In genomic region chr7:157992511-157993160, GRCh38 we compare ENCODE assay signal across 12 cellular contexts.
DNase-seq lines count a peak whose midpoint lies in the region; ATAC-seq, FAIRE-seq and TF ChIP-seq lines count a peak whose summit lies in the region.
"Had no signal": no experiment of that assay in that cellular context is flagged by ENCODE, and none has a peak within 500 bp of the region (broad histone marks: within the 10 kb centered on the region; RNA-seq: fewer than 3 reads in every experiment).

No MANE protein-coding gene starts in this region.

- WGBS in mesenchymal stem cell = 86% methylated on average over 17 of the region's 17 CpGs

- no peak for FAIRE-seq in kidney (lab: Jason Lieb, UNC)
- FAIRE-seq: H1 had no signal

- H3K36me3 ChIP-seq in BLaER1 treated with 17β-estradiol and CSF1 and Interleukin-3, amounts not matched to agents 10 nM and 100 nM = no peaks in the 10 kb centered on the region
- H3K36me3 ChIP-seq in kidney (ENCODE audit: control insufficient read depth in 1 of 2, insufficient read depth in 2 of 2, low read length in 2 of 2) (no peaks in the 10 kb centered on the region), osteoblast (ENCODE audit: insufficient read depth, low read length) (no peaks in the 10 kb centered on the region), mesenchymal stem cell (ENCODE audit: control insufficient read depth in 1 of 2, insufficient read depth in 2 of 2, low read depth in 1 of 2, low read length in 2 of 2) (no peaks in the 10 kb centered on the region)
- H3K36me3 ChIP-seq: HAP-1 had no signal

- no peak overlapping the region for H2AFZ ChIP-seq in osteoblast (ENCODE audit: low read length)
- no peak overlapping the region for H2AFZ ChIP-seq in mesenchymal stem cell (ENCODE audit: low read depth, low read length)

- H3K18ac ChIP-seq in mesenchymal stem cell (ENCODE audit: low read depth in 1 of 2, low read length in 2 of 2) = no peak overlapping the region

- no peak overlapping the region for H3K27ac ChIP-seq in BLaER1 treated with 17β-estradiol and CSF1 and Interleukin-3, amounts not matched to agents 10 nM and 100 nM
- H3K27ac ChIP-seq in kidney (ENCODE audit: low read depth in 2 of 2, low read length in 2 of 2) = no peak overlapping the region
- no peak overlapping the region for H3K27ac ChIP-seq in osteoblast (ENCODE audit: low read depth, low read length)
- no peak overlapping the region for H3K27ac ChIP-seq in mesenchymal stem cell (ENCODE audit: low read length, poor library complexity, severe bottlenecking)
- H3K27ac ChIP-seq: C4-2B had no signal

- no peak overlapping the region for H3K14ac ChIP-seq in mesenchymal stem cell (ENCODE audit: low read length in 2 of 2)

- DNase-seq in kidney = peak; percentile 56
- DNase-seq in osteoblast (ENCODE audit: insufficient read length, low spot score, missing footprints) = peak; percentile 77
- no peak for DNase-seq in HPDE6-E6E7 (ENCODE audit: extremely low spot score)
- no peak for DNase-seq in mesenchymal stem cell
- DNase-seq: CD4-positive, alpha-beta memory T cell; DMS79 treated with DMSO at 0.1 percent for 48 hours; GF-D8 had no signal

- H3K9me3 ChIP-seq in BLaER1 treated with 17β-estradiol and CSF1 and Interleukin-3, amounts not matched to agents 10 nM and 100 nM (replicated peaks in 1 of 11) = peaks cover 0 to 7% (median 4%) of the 10 kb centered on the region in 11 experiments; a peak in 6 of 22 replicates
- peaks cover 4 to 6% of the 10 kb centered on the region in 2 donors for H3K9me3 ChIP-seq in kidney (ENCODE audit: control insufficient read depth in 1 of 2, low read length in 2 of 2)
- no peaks in the 10 kb centered on the region for H3K9me3 ChIP-seq in osteoblast (ENCODE audit: low read depth, low read length)
- H3K9me3 ChIP-seq in mesenchymal stem cell (ENCODE audit: control insufficient read depth, low read length) = peaks cover 7% of the 10 kb centered on the region
- H3K9me3 ChIP-seq: HAP-1 had no signal

- H2BK5ac ChIP-seq in mesenchymal stem cell (ENCODE audit: low read depth, low read length, poor library complexity, severe bottlenecking) = no peak overlapping the region

- no peak overlapping the region for H3K4me3 ChIP-seq in BLaER1 treated with 17β-estradiol and CSF1 and Interleukin-3, amounts not matched to agents 10 nM and 100 nM
- no peak overlapping the region for H3K4me3 ChIP-seq in kidney (ENCODE audit: low read length in 2 of 2)
- H3K4me3 ChIP-seq in osteoblast (ENCODE audit: insufficient read depth, low read length) = no peak overlapping the region
- no peak overlapping the region for H3K4me3 ChIP-seq in mesenchymal stem cell (ENCODE audit: insufficient read depth in 1 of 2, low read depth in 1 of 2, low read length in 2 of 2)
- H3K4me3 ChIP-seq: HAP-1 had no signal

- no peak overlapping the region for H3K4ac ChIP-seq in mesenchymal stem cell (ENCODE audit: low read depth in 1 of 2, low read length in 2 of 2)

- intact Hi-C loops in kidney (cut with DNase I) = no loop called here

- H4K91ac ChIP-seq in mesenchymal stem cell (ENCODE audit: low read length) = no peak overlapping the region

- no peaks in the 10 kb centered on the region for H3K27me3 ChIP-seq in BLaER1 treated with 17β-estradiol and CSF1 and Interleukin-3, amounts not matched to agents 10 nM and 100 nM
- H3K27me3 ChIP-seq in osteoblast (ENCODE audit: insufficient read depth, low read length) (no peaks in the 10 kb centered on the region), mesenchymal stem cell (ENCODE audit: control insufficient read depth in 1 of 2, insufficient read depth in 1 of 2, low read length in 2 of 2) (no peaks in the 10 kb centered on the region)

- H2BK12ac ChIP-seq in mesenchymal stem cell (ENCODE audit: low read length in 2 of 2) = no peak overlapping the region

- no peak overlapping the region for H2BK15ac ChIP-seq in mesenchymal stem cell (ENCODE audit: low read depth, poor library complexity, severe bottlenecking)

- no peak overlapping the region for H3K23ac ChIP-seq in mesenchymal stem cell (ENCODE audit: low read length in 2 of 2)

- H3K4me1 ChIP-seq in BLaER1 treated with 17β-estradiol and CSF1 and Interleukin-3, amounts not matched to agents 10 nM and 100 nM = peaks cover 10 to 53% (median 41%) of the 10 kb centered on the region in 10 experiments; a peak in 19 of 20 replicates
- no peaks in the 10 kb centered on the region for H3K4me1 ChIP-seq in kidney (ENCODE audit: control insufficient read depth in 1 of 2, insufficient read depth in 1 of 2, low read depth in 1 of 2, low read length in 2 of 2)
- H3K4me1 ChIP-seq in osteoblast (ENCODE audit: insufficient read depth, low read length) = no peaks in the 10 kb centered on the region
- no peaks in the 10 kb centered on the region for H3K4me1 ChIP-seq in mesenchymal stem cell (ENCODE audit: control insufficient read depth, insufficient read depth, low read depth, low read length)
- H3K4me1 ChIP-seq: HAP-1 had no signal

- peak overlapping the region in 8 of 11 experiments; percentile 31 to 77 (median 52); a peak in 15 of 22 replicates for H3K4me2 ChIP-seq in BLaER1 treated with 17β-estradiol and CSF1 and Interleukin-3, amounts not matched to agents 10 nM and 100 nM
- no peak overlapping the region for H3K4me2 ChIP-seq in osteoblast (ENCODE audit: insufficient read depth, low read length)
- no peak overlapping the region for H3K4me2 ChIP-seq in mesenchymal stem cell (ENCODE audit: low read length, poor library complexity, severe bottlenecking)

- no peak overlapping the region for H2AK5ac ChIP-seq in mesenchymal stem cell (ENCODE audit: low read length, severe bottlenecking)

- no peaks in the 10 kb centered on the region for H4K20me1 ChIP-seq in BLaER1 treated with 17β-estradiol and CSF1 and Interleukin-3, amounts not matched to agents 10 nM and 100 nM
- H4K20me1 ChIP-seq in osteoblast (ENCODE audit: insufficient read depth, low read length) = no peaks in the 10 kb centered on the region

- H3K9ac ChIP-seq in BLaER1 treated with 17β-estradiol and CSF1 and Interleukin-3, amounts not matched to agents 10 nM and 100 nM = no peak overlapping the region
- H3K9ac ChIP-seq in kidney (ENCODE audit: low read length in 2 of 2) = no peak overlapping the region
- no peak overlapping the region for H3K9ac ChIP-seq in mesenchymal stem cell (ENCODE audit: low read length)

- H3K79me1 ChIP-seq in mesenchymal stem cell (replicated peaks; ENCODE audit: low read length, poor library complexity, severe bottlenecking) = no peaks in the 10 kb centered on the region

- no peak for TF ChIP-seq CTCF in kidney (IDR thresholded peaks at IDR 0.05; ENCODE audit: borderline replicate concordance, extremely low read depth, insufficient read depth)
- no peak for TF ChIP-seq CTCF in osteoblast (IDR thresholded peaks at IDR 0.05; ENCODE audit: extremely low read depth, low read depth, low read length)

- no peak overlapping the region for H2BK120ac ChIP-seq in mesenchymal stem cell (ENCODE audit: low read depth, low read length)

- H3K79me2 ChIP-seq in osteoblast (ENCODE audit: insufficient read depth, low read length) = no peaks in the 10 kb centered on the region

- no peak for ATAC-seq in HG03139 (IDR thresholded peaks at IDR 0.05; ENCODE audit: unreplicated experiment)

- H4K8ac ChIP-seq in mesenchymal stem cell (ENCODE audit: low read length) = no peak overlapping the region

Comparison
In these comparisons a context has a peak if more than half of its experiments do, and no peak if none do; other contexts are left out.
1. H3K4me2 ChIP-seq: peak in BLaER1 treated with 17β-estradiol and CSF1 and Interleukin-3, amounts not matched to agents 10 nM and 100 nM (8 of 11); none in osteoblast (single experiment) and mesenchymal stem cell (single experiment).
2. DNase-seq: peak in kidney (single experiment) and osteoblast (single experiment); none in HPDE6-E6E7 (single experiment) and mesenchymal stem cell (single experiment).